ENCODE assay signal across 8 cellular contexts in genomic region chr17:10737168-10737622, GRCh38. TPM values are rescaled to one million over a fixed set of nuclear protein-coding genes. Genes with fewer than 3 reads are reported as not detected.
A peak's percentile ranks its signal among the peaks of the same experiment; 100 is the strongest.
DNase-seq lines count a peak whose midpoint lies in the region; ATAC-seq and TF ChIP-seq lines count a peak whose summit lies in the region.

No MANE protein-coding gene starts in this region.

- intact Hi-C loops in uterus (cut with DNase I; ENCODE audit: low total_unique reads): no loop called here

- no peak overlapping the region for H3K4me3 Mint-ChIP-seq in endodermal cell

- no peak overlapping the region for H3K4me3 ChIP-seq in WI38 (ENCODE audit: low read depth, low read length)
- H3K4me3 ChIP-seq in endodermal cell (ENCODE audit: low read length): no peak overlapping the region
- no peak overlapping the region for H3K4me3 ChIP-seq in uterus

- H3K4me1 ChIP-seq in endodermal cell (ENCODE audit: control insufficient read depth, insufficient read depth, low read length) (no peaks in the 10 kb centered on the region), uterus (no peaks in the 10 kb centered on the region)

- H3K36me3 ChIP-seq in endodermal cell (ENCODE audit: control insufficient read depth, insufficient read depth, low read length) (no peaks in the 10 kb centered on the region), uterus (no peaks in the 10 kb centered on the region)

- H3K27me3 Mint-ChIP-seq in endodermal cell (ENCODE audit: insufficient read depth): peaks cover 4% of the 10 kb centered on the region

- H3K27me3 ChIP-seq in endodermal cell (ENCODE audit: control insufficient read depth, insufficient read depth, low read length, poor library complexity, severe bottlenecking): no peaks in the 10 kb centered on the region
- no peaks in the 10 kb centered on the region for H3K27me3 ChIP-seq in uterus

- TF ChIP-seq CTCF in WI38 (IDR thresholded peaks at IDR 0.05; ENCODE audit: low read depth, low read length): peak; percentile 69
- peak; percentile 88 for TF ChIP-seq CTCF in endodermal cell (conservative IDR thresholded peaks at IDR 0.05)
- TF ChIP-seq CTCF in uterus (IDR thresholded peaks at IDR 0.05): peak; percentile 63 to 82 (median 74)

- H3K36me3 Mint-ChIP-seq in endodermal cell (ENCODE audit: low read depth): no peaks in the 10 kb centered on the region

- DNase-seq in NCI-H524 (lab: John Stamatoyannopoulos, UW) (peak; percentile 35 to 40), NCI-H524 treated with DMSO at 0.1 percent for 48 hours (lab: John Stamatoyannopoulos, UW) (no peak), M059J (ENCODE audit: low read depth) (peak; percentile 43), endodermal cell (peak; percentile 92), mesenteric fat pad (ENCODE audit: low spot score) (peak; percentile 86), uterus (peak; percentile 52 to 57)

- H3K4me1 Mint-ChIP-seq in endodermal cell: peaks cover 2% of the 10 kb centered on the region

- H3K27ac ChIP-seq in endodermal cell (ENCODE audit: low read depth, low read length): no peak overlapping the region
- H3K27ac ChIP-seq in uterus: no peak overlapping the region

- 20 to 78% methylated on average over 1 to 6 of the region's 6 CpGs for WGBS in endodermal cell (ENCODE audit: insufficient coverage in 1 of 2, insufficient read length in 1 of 2), 2 experiments

- no peaks in the 10 kb centered on the region for H3K9me3 ChIP-seq in endodermal cell (ENCODE audit: control insufficient read depth, low read length)
- H3K9me3 ChIP-seq in uterus: no peaks in the 10 kb centered on the region

- no peak for ATAC-seq in GM21526 (IDR thresholded peaks at IDR 0.05; ENCODE audit: low FRiP score, unreplicated experiment)

- no peaks in the 10 kb centered on the region for H3K9me3 Mint-ChIP-seq in endodermal cell

- TF ChIP-seq POLR2A in uterus (IDR thresholded peaks at IDR 0.05): no peak

- no peak overlapping the region for H3K9ac ChIP-seq in endodermal cell (ENCODE audit: extremely low read depth, low read length, poor library complexity, severe bottlenecking)

- H3K27ac Mint-ChIP-seq in endodermal cell: no peak overlapping the region

RNA-seq across cellular contexts. Expression of gene TMEM220, which starts 7.4 kb away (rescaled TPM):
- 0.32 TPM in 1 of 2 replicates, not detected in the other for total RNA-seq in M059J (2014; rRNA removed; shearing (Covaris generic))
- total RNA-seq in endodermal cell (10 to 100 TPM in 1 of 2 donors, 1 to 10 TPM in 1; 1.4 to 10.9 TPM), mesenteric fat pad (20.8 TPM), uterus (10 to 100 TPM in 1 of 4 donors, 1 to 10 TPM in 2, under 1 TPM in 1; 0.59 to 20.1 (median 5.2) TPM)
- polyA plus RNA-seq in endodermal cell (2013, experiment 1 of 2): 1.7 TPM
- polyA plus RNA-seq in endodermal cell (2013, experiment 2 of 2): 0.41 TPM

RNA-seq across cellular contexts. Expression of gene ADPRM, which starts 39.8 kb away (rescaled TPM):
- total RNA-seq in M059J (2014; rRNA removed; shearing (Covaris generic)): 3.5 and 9.5 TPM in 2 replicates
- 1 to 10 TPM; 6.8 to 8.9 TPM for total RNA-seq in endodermal cell
- 15.5 TPM for polyA plus RNA-seq in endodermal cell (2013, experiment 1 of 2)
- polyA plus RNA-seq in endodermal cell (2013, experiment 2 of 2): 11.5 TPM
- 6.8 TPM for total RNA-seq in mesenteric fat pad
- 10 to 100 TPM; 14.0 to 32.6 (median 17.8) TPM for total RNA-seq in uterus

RNA-seq across cellular contexts. Expression of gene SCO1, which starts 39.9 kb away (rescaled TPM):
- total RNA-seq in M059J (2014; rRNA removed; shearing (Covaris generic)): 19.9 and 29.5 TPM in 2 replicates
- total RNA-seq in endodermal cell (10 to 100 TPM; 43.3 to 43.9 TPM), mesenteric fat pad (42.9 TPM), uterus (10 to 100 TPM in 2 of 4 donors, 1 to 10 TPM in 2; 7.4 to 27.0 (median 16.3) TPM)
- polyA plus RNA-seq in endodermal cell (2013, experiment 1 of 2): 27.9 TPM
- polyA plus RNA-seq in endodermal cell (2013, experiment 2 of 2): 25.1 TPM
